ENCODE assay signal across 8 cellular contexts in the genomic region with DNA sequence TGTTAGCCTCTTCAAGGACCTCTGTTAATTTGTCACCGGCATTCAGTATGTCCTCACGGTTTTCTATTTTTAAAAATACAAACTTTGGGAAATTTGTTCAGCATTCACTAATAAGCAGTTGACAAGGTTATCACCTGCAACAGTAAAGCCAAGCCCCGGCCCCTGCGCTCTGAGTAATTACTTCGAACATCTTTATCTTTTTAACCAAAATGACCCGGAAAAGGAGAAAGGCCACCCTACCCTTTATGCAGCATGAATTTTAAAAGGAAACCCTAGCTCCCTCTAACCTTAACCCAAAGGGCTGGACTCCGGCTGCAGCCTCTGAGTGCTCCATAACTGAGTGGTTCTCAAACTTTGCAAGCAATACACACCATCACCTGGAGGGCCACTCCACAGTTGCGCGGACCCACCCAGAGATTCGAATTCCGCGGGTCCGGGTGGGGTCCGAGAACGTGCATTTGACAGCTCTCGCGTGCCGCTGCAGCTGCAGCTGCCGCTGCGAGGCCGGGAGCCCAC. TPM values are rescaled to one million over a fixed set of nuclear protein-coding genes. Genes with fewer than 3 reads are reported as not detected.
DNase-seq lines count a peak whose midpoint lies in the region; ATAC-seq and TF ChIP-seq lines count a peak whose summit lies in the region.

No MANE protein-coding gene starts in this region.

- H3K79me2 ChIP-seq in PC-9 (ENCODE audit: low read depth) = peaks cover 11% of the 10 kb centered on the region

- POLR2A ChIA-PET in PC-9 (lab: Charles Lee; ENCODE audit: unreplicated experiment) = no interaction called here

- H3K4me3 ChIP-seq in AG10803 (ENCODE audit: low read length) = peak overlapping the region; percentile 73
- peak overlapping the region; percentile 83 for H3K4me3 ChIP-seq in PC-9
- H3K4me3 ChIP-seq in retinal pigment epithelial cell (ENCODE audit: low read length) = peak overlapping the region; percentile 68

- BruUV-seq in PC-9 (replicated peaks; lab: Mats Ljungman, UMichigan) = no TSS peak

- peaks cover 5% of the 10 kb centered on the region; the same call in 1 of the 2 replicates for H4K20me1 ChIP-seq in PC-9 (ENCODE audit: insufficient read depth)

- H3K27me3 ChIP-seq in PC-9 (ENCODE audit: insufficient read depth, low read depth) = no peaks in the 10 kb centered on the region

- DNase-seq in AG10803 (ENCODE audit: low read depth) = no peak
- DNase-seq in PC-9 = no peak
- no peak for DNase-seq in retinal pigment epithelial cell (ENCODE audit: low read depth)
- DNase-seq in NCI-H1694 (lab: John Stamatoyannopoulos, UW) = no peak
- no peak for DNase-seq in D341Med (ENCODE audit: low spot score)
- no peak for DNase-seq in activated effector memory CD4-positive, alpha-beta T cell treated with anti-CD3 and anti-CD28 coated beads, Interleukin-2, amount 50 U/mL, for 16 hours

- ATAC-seq in GM21423 (IDR thresholded peaks at IDR 0.05; ENCODE audit: unreplicated experiment) (peak; percentile 10), esophagus mucosa (peak; percentile 44)

- no peaks in the 10 kb centered on the region for H3K9me2 ChIP-seq in PC-9 (ENCODE audit: insufficient read depth)

- peaks cover 6% of the 10 kb centered on the region for H3K4me1 ChIP-seq in PC-9 (replicated peaks; ENCODE audit: insufficient read depth)

- H3K27ac ChIP-seq in PC-9 = peak overlapping the region; percentile 77; the same call in 1 of the 2 replicates

- H3K36me3 ChIP-seq in PC-9 (ENCODE audit: low read depth) = no peaks in the 10 kb centered on the region

- peak overlapping the region; percentile 85 for H3K4me2 ChIP-seq in PC-9

- no peaks in the 10 kb centered on the region for H3K9me3 ChIP-seq in PC-9 (ENCODE audit: insufficient read depth, low read depth)

- intact Hi-C loops in PC-9 (cut with micrococcal nuclease; ENCODE audit: unreplicated experiment) = loop anchor here (2.0 to 10.0 kb wide), 3 partner anchors 21 to 81 kb away; a partner anchor contains a TSS

- TF ChIP-seq CTCF in AG10803 (conservative IDR thresholded peaks at IDR 0.05; ENCODE audit: low read length) (no peak), PC-9 (conservative IDR thresholded peaks at IDR 0.05) (no peak), retinal pigment epithelial cell (conservative IDR thresholded peaks at IDR 0.05; ENCODE audit: low read depth, low read length) (no peak)

- H2AFZ ChIP-seq in PC-9 = peak overlapping the region; percentile 83

- CTCF ChIA-PET in PC-9 (lab: Charles Lee) = no interaction called here

- H3F3A ChIP-seq in PC-9 (ENCODE audit: insufficient read depth, low read depth) = no peaks in the 10 kb centered on the region

RNA-seq across cellular contexts. Expression of a gene that starts 0.9 kb away (rescaled TPM):
- 26.8 and 32.4 TPM in 2 replicates for total RNA-seq in PC-9 (2021)
- 33.9 TPM for total RNA-seq in esophagus mucosa

RNA-seq across cellular contexts. Expression of a gene that starts 14.9 kb away (rescaled TPM):
- total RNA-seq in PC-9 (2021) (15.8 and 19.6 TPM in 2 replicates), esophagus mucosa (90.0 TPM)

RNA-seq across cellular contexts. Expression of a gene that starts 46.2 kb away (rescaled TPM):
- total RNA-seq in PC-9 (2021) (12.2 and 14.8 TPM in 2 replicates), esophagus mucosa (20.3 TPM)
